In genomic region chr2:195532628-195533271, GRCh38 we compare ENCODE assay signal across 8 cellular contexts.
DNase-seq lines count a peak whose midpoint lies in the region; ATAC-seq and TF ChIP-seq lines count a peak whose summit lies in the region.

No MANE protein-coding gene starts in this region.

- H3K4me3 ChIP-seq in hepatocyte (no peak overlapping the region), HAP-1 (no peak overlapping the region)

- H3K4me2 ChIP-seq in hepatocyte: peak overlapping the region; percentile 53

- in situ Hi-C loops in HAP-1 (cut with MboI; ENCODE audit: low sequenced_read_pairs): no loop called here

- H3K9me3 ChIP-seq in hepatocyte (ENCODE audit: low read depth): no peaks in the 10 kb centered on the region
- no peaks in the 10 kb centered on the region for H3K9me3 ChIP-seq in HAP-1

- H3K36me3 ChIP-seq in hepatocyte (replicated peaks; ENCODE audit: insufficient read depth, low read depth) (no peaks in the 10 kb centered on the region), HAP-1 (replicated peaks) (no peaks in the 10 kb centered on the region)

- peak; percentile 17 to 25 for ATAC-seq in activated CD4-positive, CD25-positive, alpha-beta regulatory T cell treated with anti-CD3 and anti-CD28 coated beads, Interleukin-2, amount 50 U/mL, for 24 hours
- peak; percentile 42 for ATAC-seq in HG02973 (IDR thresholded peaks at IDR 0.05; ENCODE audit: unreplicated experiment)
- peak; percentile 50 for ATAC-seq in SK-N-SH treated with all-trans-retinoic acid at 6 μM for 48 hours

- DNase-seq in activated CD4-positive, CD25-positive, alpha-beta regulatory T cell treated with anti-CD3 and anti-CD28 coated beads, Interleukin-2, amount 50 U/mL, for 72 hours: no peak
- DNase-seq in hepatocyte (ENCODE audit: low spot score): no peak
- DNase-seq in stimulated activated CD4-positive, alpha-beta T cell treated with anti-CD3 and anti-CD28 coated beads, Interleukin-2, amount 100 ng/mL, for 24 hours: no peak
- DNase-seq in HEK293T (ENCODE audit: extremely low spot score): no peak
- no peak for DNase-seq in HAP-1 (ENCODE audit: low spot score in 2 of 2)

- H3K79me2 ChIP-seq in hepatocyte: no peaks in the 10 kb centered on the region

- TF ChIP-seq CTCF in hepatocyte (IDR thresholded peaks at IDR 0.05; ENCODE audit: poor library complexity): no peak

- POLR2A ChIA-PET in HEK293T (lab: Yijun Ruan, JAX): no interaction called here

- H3K4me1 ChIP-seq in hepatocyte (ENCODE audit: insufficient read depth) (no peaks in the 10 kb centered on the region), HAP-1 (no peaks in the 10 kb centered on the region)

- CTCF ChIA-PET in HEK293T (lab: Yijun Ruan, JAX): interaction anchor here (1.0 kb wide), 1 partner anchor 127 kb away, joined by 3 read pairs; no protein-coding TSS in a partner anchor

- no peaks in the 10 kb centered on the region for H3K27me3 ChIP-seq in hepatocyte
- H3K27me3 ChIP-seq in HAP-1 (ENCODE audit: low read depth): no peaks in the 10 kb centered on the region

- H3K9me2 ChIP-seq in hepatocyte (replicated peaks; ENCODE audit: insufficient read depth): no peaks in the 10 kb centered on the region

- H2AFZ ChIP-seq in hepatocyte: peak overlapping the region; percentile 28

- H3K27ac ChIP-seq in hepatocyte: no peak overlapping the region

- H4K20me1 ChIP-seq in hepatocyte (ENCODE audit: insufficient read depth, poor library complexity, severe bottlenecking): no peaks in the 10 kb centered on the region

- WGBS in hepatocyte (ENCODE audit: low lambda C conversion rate, missing lambda C conversion rate): 15% methylated on average over 5 of the region's 5 CpGs

TF ChIP-seq in SK-N-SH treated with all-trans-retinoic acid at 6 μM for 48 hours, 23 proteins besides CTCF, POLR2A, EP300 and RAD21:
- TF ChIP-seq ZFP30 (CRISPR knock-in tag; IDR thresholded peaks at IDR 0.05) (no peak), ZNF565 (CRISPR knock-in tag; conservative IDR thresholded peaks at IDR 0.05; ENCODE audit: low read depth) (no peak), TCF4 (CRISPR knock-in tag; IDR thresholded peaks at IDR 0.05; ENCODE audit: borderline replicate concordance) (no peak), ZNF8 (CRISPR knock-in tag; IDR thresholded peaks at IDR 0.05) (no peak), ZFP3 (CRISPR knock-in tag; IDR thresholded peaks at IDR 0.05) (peak; percentile 19; the same call in 1 of the 2 replicates)
- TF ChIP-seq, protein P1, sequence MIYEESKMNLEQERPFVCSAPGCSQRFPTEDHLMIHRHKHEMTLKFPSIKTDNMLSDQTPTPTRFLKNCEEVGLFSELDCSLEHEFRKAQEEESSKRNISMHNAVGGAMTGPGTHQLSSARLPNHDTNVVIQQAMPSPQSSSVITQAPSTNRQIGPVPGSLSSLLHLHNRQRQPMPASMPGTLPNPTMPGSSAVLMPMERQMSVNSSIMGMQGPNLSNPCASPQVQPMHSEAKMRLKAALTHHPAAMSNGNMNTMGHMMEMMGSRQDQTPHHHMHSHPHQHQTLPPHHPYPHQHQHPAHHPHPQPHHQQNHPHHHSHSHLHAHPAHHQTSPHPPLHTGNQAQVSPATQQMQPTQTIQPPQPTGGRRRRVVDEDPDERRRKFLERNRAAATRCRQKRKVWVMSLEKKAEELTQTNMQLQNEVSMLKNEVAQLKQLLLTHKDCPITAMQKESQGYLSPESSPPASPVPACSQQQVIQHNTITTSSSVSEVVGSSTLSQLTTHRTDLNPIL (CRISPR knock-in tag; IDR thresholded peaks at IDR 0.05; ENCODE audit: low read depth): no peak

TF ChIP-seq in HEK293T, 16 proteins besides CTCF, POLR2A, EP300 and RAD21:
- no peak for TF ChIP-seq ZNF384 (IDR thresholded peaks at IDR 0.05)
- TF ChIP-seq FOXK2 (IDR thresholded peaks at IDR 0.05): no peak
- no peak for TF ChIP-seq BHLHE40 (IDR thresholded peaks at IDR 0.05; ENCODE audit: borderline replicate concordance)
- no peak for TF ChIP-seq HDGF (IDR thresholded peaks at IDR 0.05; ENCODE audit: borderline replicate concordance)
- TF ChIP-seq FOXA1 (IDR thresholded peaks at IDR 0.05): no peak
- TF ChIP-seq LEF1 (IDR thresholded peaks at IDR 0.05; ENCODE audit: borderline replicate concordance): no peak
- no peak for TF ChIP-seq PKNOX1 (IDR thresholded peaks at IDR 0.05)
- no peak for TF ChIP-seq ARNT (IDR thresholded peaks at IDR 0.05)
- TF ChIP-seq SP1 (IDR thresholded peaks at IDR 0.05): no peak
- no peak for TF ChIP-seq L3MBTL2 (conservative IDR thresholded peaks at IDR 0.05)
TF ChIP-seq in HEK293T: peak in this region for 0.
